10 cellular contexts compared by ENCODE assay signal in the genomic region with DNA sequence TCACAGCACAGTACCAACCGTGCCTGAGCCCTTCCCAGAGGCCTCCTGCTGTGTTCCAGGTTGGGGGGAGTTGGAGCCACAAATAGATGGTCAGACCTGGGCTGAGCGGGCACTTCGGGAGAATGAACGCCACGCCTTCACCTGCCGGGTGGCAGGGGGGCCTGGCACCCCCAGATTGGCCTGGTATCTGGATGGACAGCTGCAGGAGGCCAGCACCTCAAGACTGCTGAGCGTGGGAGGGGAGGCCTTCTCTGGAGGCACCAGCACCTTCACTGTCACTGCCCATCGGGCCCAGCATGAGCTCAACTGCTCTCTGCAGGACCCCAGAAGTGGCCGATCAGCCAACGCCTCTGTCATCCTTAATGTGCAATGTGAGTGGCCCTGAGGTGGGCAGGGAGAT. TPM values are rescaled to one million over a fixed set of nuclear protein-coding genes. Genes with fewer than 3 reads are reported as not detected.
DNase-seq lines count a peak whose midpoint lies in the region; TF ChIP-seq lines count a peak whose summit lies in the region.
"Had no signal": no experiment of that assay in that cellular context is flagged by ENCODE, and none has a peak within 500 bp of the region (broad histone marks: within the 10 kb centered on the region; RNA-seq: fewer than 3 reads in every experiment).

No MANE protein-coding gene starts in this region.

- peak overlapping the region; percentile 90 to 97 (median 95) for H3K4me3 Mint-ChIP-seq in CD8-positive, alpha-beta memory T cell
- peak overlapping the region; percentile 98 for H3K4me3 Mint-ChIP-seq in endothelial cell (ENCODE audit: unreplicated experiment)

- CTCF ChIA-PET in CD8-positive, alpha-beta memory T cell (lab: Charles Lee), result no interaction called here
- CTCF ChIA-PET in RWPE1 (lab: Yijun Ruan, JAX), result interaction anchor here (0.5 kb wide), 1 partner anchor 742 kb away, joined by 5 read pairs; no protein-coding TSS in a partner anchor

- no peak overlapping the region for H3K27ac ChIP-seq in CD8-positive, alpha-beta memory T cell (ENCODE audit: low read depth, low read length)
- H3K27ac ChIP-seq in RWPE1 (peak overlapping the region; percentile 65), osteoblast (ENCODE audit: low read depth, low read length) (no peak overlapping the region)

- peaks cover 0 to 3% of the 10 kb centered on the region in 2 donors for H3K27me3 Mint-ChIP-seq in CD8-positive, alpha-beta memory T cell
- peaks cover 30% of the 10 kb centered on the region for H3K27me3 Mint-ChIP-seq in endothelial cell (ENCODE audit: unreplicated experiment)

- H2AFZ ChIP-seq in osteoblast (ENCODE audit: low read length), result no peak overlapping the region

- DNase-seq in CD8-positive, alpha-beta memory T cell, result no peak
- no peak for DNase-seq in RWPE1 (ENCODE audit: low spot score)
- no peak for DNase-seq in endothelial cell (ENCODE audit: low spot score)
- peak; percentile 74 for DNase-seq in osteoblast (ENCODE audit: insufficient read length, low spot score, missing footprints)
- DNase-seq in anterior cingulate cortex (lab: John Stamatoyannopoulos, UW), result no peak
- DNase-seq in D341Med (ENCODE audit: low spot score), result no peak
- no peak for DNase-seq in HCEC 1CT
- no peak for DNase-seq in AG08395 (ENCODE audit: low spot score)
- DNase-seq: GF-D8, NCI-H2227 treated with DMSO at 0.1 percent for 48 hours had no signal

- POLR2A ChIA-PET in CD8-positive, alpha-beta memory T cell (lab: Charles Lee), result no interaction called here
- POLR2A ChIA-PET in RWPE1 (lab: Yijun Ruan, JAX; ENCODE audit: low non-redundant PET), result no interaction called here

- H3K9me3 Mint-ChIP-seq in CD8-positive, alpha-beta memory T cell, result no peaks in the 10 kb centered on the region
- no peaks in the 10 kb centered on the region for H3K9me3 Mint-ChIP-seq in endothelial cell (ENCODE audit: unreplicated experiment)

- peaks cover 27 to 41% (median 32%) of the 10 kb centered on the region in 3 donors for H3K4me1 Mint-ChIP-seq in CD8-positive, alpha-beta memory T cell
- H3K4me1 Mint-ChIP-seq in endothelial cell (ENCODE audit: unreplicated experiment), result peaks cover 15% of the 10 kb centered on the region

- H3K4me3 ChIP-seq in CD8-positive, alpha-beta memory T cell (ENCODE audit: low read length), result no peak overlapping the region
- no peak overlapping the region for H3K4me3 ChIP-seq in osteoblast (ENCODE audit: insufficient read depth, low read length)

- H3K36me3 ChIP-seq in CD8-positive, alpha-beta memory T cell (ENCODE audit: insufficient read depth, low read length), result no peaks in the 10 kb centered on the region
- no peaks in the 10 kb centered on the region for H3K36me3 ChIP-seq in osteoblast (ENCODE audit: insufficient read depth, low read length)

- H3K4me2 ChIP-seq in osteoblast (ENCODE audit: insufficient read depth, low read length), result peak overlapping the region; percentile 78

- H3K36me3 Mint-ChIP-seq in CD8-positive, alpha-beta memory T cell, result peaks cover 0 to 16% (median 0%) of the 10 kb centered on the region in 3 donors
- H3K36me3 Mint-ChIP-seq in endothelial cell (ENCODE audit: low read depth, unreplicated experiment), result peaks cover 5% of the 10 kb centered on the region

- no peak for TF ChIP-seq CTCF in RWPE1 (conservative IDR thresholded peaks at IDR 0.05; ENCODE audit: low read depth)
- no peak for TF ChIP-seq CTCF in endothelial cell (IDR thresholded peaks at IDR 0.05; ENCODE audit: unreplicated experiment)
- TF ChIP-seq CTCF in osteoblast (IDR thresholded peaks at IDR 0.05; ENCODE audit: extremely low read depth, low read depth, low read length), result no peak

- peak overlapping the region in 3 of 8 donors; percentile 60 to 96 (median 82) for H3K27ac Mint-ChIP-seq in CD8-positive, alpha-beta memory T cell
- no peak overlapping the region for H3K27ac Mint-ChIP-seq in endothelial cell (ENCODE audit: unreplicated experiment)

- H4K20me1 ChIP-seq in osteoblast (ENCODE audit: insufficient read depth, low read length), result no peaks in the 10 kb centered on the region

- H3K79me2 ChIP-seq in osteoblast (ENCODE audit: insufficient read depth, low read length), result no peaks in the 10 kb centered on the region

- H3K27me3 ChIP-seq in CD8-positive, alpha-beta memory T cell (ENCODE audit: insufficient read depth, low read length, poor library complexity, severe bottlenecking), result no peaks in the 10 kb centered on the region
- H3K27me3 ChIP-seq in osteoblast (ENCODE audit: insufficient read depth, low read length), result no peaks in the 10 kb centered on the region

- H3K9me3 ChIP-seq in CD8-positive, alpha-beta memory T cell (ENCODE audit: low read length), result no peaks in the 10 kb centered on the region
- H3K9me3 ChIP-seq in osteoblast (ENCODE audit: low read depth, low read length), result no peaks in the 10 kb centered on the region

- H3K4me1 ChIP-seq in CD8-positive, alpha-beta memory T cell (ENCODE audit: insufficient read depth, low read length), result peaks cover 23% of the 10 kb centered on the region
- peaks cover 11% of the 10 kb centered on the region for H3K4me1 ChIP-seq in osteoblast (ENCODE audit: insufficient read depth, low read length)

RNA-seq across cellular contexts. Expression of a gene that starts 1.1 kb away (rescaled TPM):
- total RNA-seq in CD8-positive, alpha-beta memory T cell, result 1 to 10 TPM; 7.0 to 8.3 TPM
- polyA plus RNA-seq in CD8-positive, alpha-beta memory T cell, result 12.1 TPM
- total RNA-seq in endothelial cell (ENCODE audit: unreplicated experiment) (16.1 TPM), osteoblast (10.1 and 11.2 TPM in 2 replicates)

RNA-seq across cellular contexts. Expression of a gene that starts 4.8 kb away (rescaled TPM):
- total RNA-seq in CD8-positive, alpha-beta memory T cell, result under 1 TPM; 0.44 to 0.59 TPM
- polyA plus RNA-seq in CD8-positive, alpha-beta memory T cell, result not detected
- total RNA-seq in endothelial cell (ENCODE audit: unreplicated experiment), result 0.56 TPM
- 1.1 and 1.2 TPM in 2 replicates for total RNA-seq in osteoblast

RNA-seq across cellular contexts. Expression of a gene that starts 33.6 kb away (rescaled TPM):
- total RNA-seq in CD8-positive, alpha-beta memory T cell, result 10 to 100 TPM; 29.5 to 30.1 TPM
- polyA plus RNA-seq in CD8-positive, alpha-beta memory T cell, result 7.4 TPM
- total RNA-seq in endothelial cell (ENCODE audit: unreplicated experiment) (19.7 TPM), osteoblast (31.8 and 37.7 TPM in 2 replicates)

RNA-seq across cellular contexts. Expression of a gene that starts 40.1 kb away (rescaled TPM):
- total RNA-seq in CD8-positive, alpha-beta memory T cell, result 100 to 1,000 TPM; 149 to 154 TPM
- 148 TPM for polyA plus RNA-seq in CD8-positive, alpha-beta memory T cell
- 145 TPM for total RNA-seq in endothelial cell (ENCODE audit: unreplicated experiment)
- total RNA-seq in osteoblast, result 162 and 172 TPM in 2 replicates
